ENCODE assay signal across 14 cellular contexts in the genomic region with DNA sequence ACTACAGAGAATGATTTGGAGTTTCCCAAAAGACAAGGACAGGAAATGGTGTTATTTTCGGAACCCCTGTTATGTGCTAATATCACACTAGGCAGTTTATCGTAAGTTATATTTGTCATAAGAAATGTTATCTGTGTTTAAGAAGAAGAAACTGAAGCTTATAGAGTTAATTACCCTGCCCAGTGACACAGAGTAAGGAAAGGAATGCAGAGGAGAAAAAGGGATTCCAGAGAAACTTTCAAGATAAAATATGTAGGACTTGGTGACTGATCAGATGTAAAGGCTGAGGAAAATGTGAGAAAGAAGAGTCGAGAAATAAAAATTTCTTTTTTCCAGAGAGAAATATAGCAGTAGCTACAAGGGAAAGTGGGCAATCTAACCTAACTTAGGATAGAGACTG.
"Had no signal": no experiment of that assay in that cellular context is flagged by ENCODE, and none has a peak within 500 bp of the region (broad histone marks: within the 10 kb centered on the region; RNA-seq: fewer than 3 reads in every experiment).

No MANE protein-coding gene starts in this region.

- H3K9me3 ChIP-seq: left lung, pancreas, thyroid gland had no signal

- DNase-seq: activated CD4-positive, alpha-beta T cell treated with anti-CD3 and anti-CD28 coated beads, Interleukin-2, amount 50 U/mL, for 4 hours; activated T-cell treated with anti-CD3 and anti-CD28 coated beads, Interleukin-2, amount 50 U/mL, for 48 hours; anterior cingulate cortex; heart right ventricle; islet precursor cell; left lung; pancreas; stimulated activated CD4-positive, alpha-beta T cell treated with anti-CD3 and anti-CD28 coated beads, Interleukin-15, amount 100 ng/mL, for 24 hours; stimulated activated CD4-positive, alpha-beta T cell treated with anti-CD3 and anti-CD28 coated beads, Interleukin-4, amount 100 ng/mL, for 24 hours; T-helper 2 cell; thyroid gland; uterus had no signal

- H3K4me3 ChIP-seq: heart right ventricle, left lung, pancreas, thyroid gland, uterus had no signal

- H3K27ac ChIP-seq: heart right ventricle, left lung, pancreas, thyroid gland, uterus had no signal

- H3K4me1 Mint-ChIP-seq: neural crest cell had no signal

- H3K4me3 Mint-ChIP-seq: neural crest cell had no signal

- H3K4me1 ChIP-seq: pancreas, thyroid gland, uterus had no signal

- H3K27me3 ChIP-seq: heart right ventricle, left lung, pancreas, thyroid gland, uterus had no signal

- ATAC-seq: activated CD4-positive, CD25-positive, alpha-beta regulatory T cell treated with anti-CD3 and anti-CD28 coated beads, Interleukin-2, amount 50 U/mL, for 24 hours; heart right ventricle; left lung; pancreas had no signal

- H3K36me3 ChIP-seq: pancreas, uterus had no signal

- H3K9me3 Mint-ChIP-seq: neural crest cell had no signal
